In the genomic region with DNA sequence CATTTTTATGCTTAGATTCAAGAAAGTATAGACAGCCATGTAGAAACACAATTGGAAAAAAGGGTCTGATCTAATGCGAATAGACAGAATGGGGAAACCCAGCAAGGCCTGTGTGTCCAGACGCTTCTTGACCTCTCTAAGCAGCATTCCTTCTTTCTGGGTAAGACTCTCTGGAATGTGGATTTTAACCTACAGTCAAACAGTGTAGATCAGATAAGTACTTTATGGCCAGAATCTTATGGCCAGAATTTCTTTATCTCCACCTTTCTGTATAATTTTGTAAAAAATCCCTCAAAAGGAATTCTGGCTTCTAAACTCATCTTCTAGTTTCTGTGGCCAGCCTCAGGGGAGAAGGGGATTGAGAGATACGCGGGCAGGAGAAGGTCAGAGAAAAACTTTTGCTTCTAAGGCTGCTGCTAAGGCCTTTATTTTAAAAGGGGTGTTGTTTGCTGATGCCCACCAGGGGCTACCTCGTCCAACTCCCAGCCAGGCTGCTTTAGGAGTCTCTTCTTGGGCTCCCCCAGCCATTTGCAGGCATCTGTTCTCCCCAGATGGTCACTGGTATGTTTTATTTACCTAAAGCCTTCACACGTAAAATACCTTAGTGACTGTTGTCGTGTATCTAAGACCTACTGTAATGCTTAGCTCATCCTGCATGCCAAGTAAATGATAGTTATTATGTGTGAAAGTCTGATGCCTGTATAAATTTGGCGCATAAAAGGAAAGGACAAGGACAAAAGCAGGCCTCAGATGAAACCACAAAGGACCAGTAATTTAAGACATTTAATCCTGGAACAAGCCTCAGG, we compare ENCODE assay signal across 9 cellular contexts.
A peak's percentile ranks its signal among the peaks of the same experiment; 100 is the strongest.
DNase-seq lines count a peak whose midpoint lies in the region; TF ChIP-seq lines count a peak whose summit lies in the region.
"Had no signal": no experiment of that assay in that cellular context is flagged by ENCODE, and none has a peak within 500 bp of the region (broad histone marks: within the 10 kb centered on the region; RNA-seq: fewer than 3 reads in every experiment).

No MANE protein-coding gene starts in this region.

- H3K9me3 ChIP-seq in ectodermal cell (ENCODE audit: control insufficient read depth, low read length) (no peaks in the 10 kb centered on the region), ovary (no peaks in the 10 kb centered on the region)
- no peaks in the 10 kb centered on the region for H3K9me3 ChIP-seq in CD4-positive, alpha-beta memory T cell (ENCODE audit: control insufficient read depth in 1 of 2, low read length in 2 of 2)

- no peak for TF ChIP-seq POLR2A in ovary (IDR thresholded peaks at IDR 0.05)

- H3K36me3 ChIP-seq in ectodermal cell (ENCODE audit: control insufficient read depth, insufficient read depth, low read length) (no peaks in the 10 kb centered on the region), ovary (no peaks in the 10 kb centered on the region)
- no peaks in the 10 kb centered on the region for H3K36me3 ChIP-seq in CD4-positive, alpha-beta memory T cell (ENCODE audit: insufficient read depth, low read length)

- peaks cover 0 to 2% (median 0%) of the 10 kb centered on the region in 8 donors for H3K9me3 Mint-ChIP-seq in CD4-positive, alpha-beta memory T cell

- peaks cover 16 to 33% of the 10 kb centered on the region in 2 donors for H3K36me3 Mint-ChIP-seq in CD4-positive, alpha-beta memory T cell

- H3K4me1 ChIP-seq in ectodermal cell (ENCODE audit: control insufficient read depth, insufficient read depth, low read length) (peaks cover 13% of the 10 kb centered on the region), ovary (ENCODE audit: insufficient read depth) (peaks cover 10% of the 10 kb centered on the region)
- H3K4me1 ChIP-seq in CD4-positive, alpha-beta memory T cell (ENCODE audit: insufficient read depth, low read length) = no peaks in the 10 kb centered on the region

- intact Hi-C loops in ovary (cut with DNase I) = loop anchor here in 1 of 4 donors (10.0 kb wide), 1 partner anchor 49 kb away; no protein-coding TSS in a partner anchor
- intact Hi-C loops in CD4-positive, alpha-beta memory T cell (cut with micrococcal nuclease) = no loop called here

- H3K4me3 Mint-ChIP-seq in CD4-positive, alpha-beta memory T cell = no peak overlapping the region

- peak overlapping the region in 1 of 7 donors; percentile 10 for H3K27ac Mint-ChIP-seq in CD4-positive, alpha-beta memory T cell

- POLR2A ChIA-PET in CD4-positive, alpha-beta memory T cell (lab: Charles Lee; ENCODE audit: partially characterized antibody) = no interaction called here

- CTCF ChIA-PET in CD4-positive, alpha-beta memory T cell (lab: Charles Lee; ENCODE audit: partially characterized antibody) = no interaction called here

- 64 to 66% methylated on average over 6 to 7 of the region's 8 CpGs for WGBS in ectodermal cell, 2 experiments
- 47 to 65% (median 65%) methylated on average over 8 of the region's 8 CpGs for WGBS in ovary, 3 donors

- H3K27me3 ChIP-seq in ectodermal cell (ENCODE audit: control insufficient read depth, insufficient read depth, low read length, poor library complexity, severe bottlenecking) (no peaks in the 10 kb centered on the region), ovary (no peaks in the 10 kb centered on the region)
- H3K27me3 ChIP-seq in CD4-positive, alpha-beta memory T cell (ENCODE audit: insufficient read depth, low read length) = no peaks in the 10 kb centered on the region

- H3K27me3 Mint-ChIP-seq in CD4-positive, alpha-beta memory T cell = no peaks in the 10 kb centered on the region

- DNase-seq in EH (ENCODE audit: low read depth) (peak; percentile 93), NCI-H446 treated with DMSO at 0.1 percent for 48 hours (lab: John Stamatoyannopoulos, UW) (peak; percentile 53), non-pigmented ciliary epithelial cell (ENCODE audit: low read depth) (peak; percentile 89), ovary (no peak)
- no peak for DNase-seq in activated T-cell treated with anti-CD3 and anti-CD28 coated beads, Interleukin-2, amount 50 U/mL, for 48 hours
- DNase-seq in activated effector memory CD4-positive, alpha-beta T cell treated with anti-CD3 and anti-CD28 coated beads, Interleukin-2, amount 50 U/mL, for 16 hours = no peak
- DNase-seq in CD4-positive, alpha-beta memory T cell = no peak
- DNase-seq: Kasumi-1 had no signal

- no peak for TF ChIP-seq CTCF in ovary (IDR thresholded peaks at IDR 0.05)

- H3K27ac ChIP-seq in ectodermal cell (ENCODE audit: insufficient read depth, low read depth, low read length, poor library complexity, severe bottlenecking) (peak overlapping the region; percentile 65), ovary (no peak overlapping the region)
- no peak overlapping the region for H3K27ac ChIP-seq in CD4-positive, alpha-beta memory T cell (ENCODE audit: low read depth, low read length)

- H3K4me3 ChIP-seq in ectodermal cell (ENCODE audit: insufficient read depth, low read depth, low read length) = no peak overlapping the region
- H3K4me3 ChIP-seq in ovary = no peak overlapping the region
- no peak overlapping the region for H3K4me3 ChIP-seq in CD4-positive, alpha-beta memory T cell (ENCODE audit: low read length in 2 of 2)

- no peak for TF ChIP-seq EP300 in ovary (IDR thresholded peaks at IDR 0.05)

- peaks cover 5 to 13% (median 8%) of the 10 kb centered on the region in 4 donors for H3K4me1 Mint-ChIP-seq in CD4-positive, alpha-beta memory T cell

Comparison
In these comparisons a context has a peak if more than half of its experiments do, and no peak if none do; other contexts are left out.
1. DNase-seq: peak in EH (single experiment), NCI-H446 treated with DMSO at 0.1 percent for 48 hours (single experiment) and non-pigmented ciliary epithelial cell (single experiment); none in activated T-cell treated with anti-CD3 and anti-CD28 coated beads, Interleukin-2, amount 50 U/mL, for 48 hours (0 of 2), ovary (0 of 5), activated effector memory CD4-positive, alpha-beta T cell treated with anti-CD3 and anti-CD28 coated beads, Interleukin-2, amount 50 U/mL, for 16 hours (single experiment) and CD4-positive, alpha-beta memory T cell (0 of 5).